Comparison of ENCODE assay signal across 1 cellular context in genomic region chr5:132064738-132065331, GRCh38.
TF ChIP-seq lines count a peak whose summit lies in the region.

No MANE protein-coding gene starts in this region.

TF ChIP-seq in GM23338, 12 proteins besides CTCF, POLR2A, EP300 and RAD21 (continued from another document):
- TF ChIP-seq, protein P1, sequence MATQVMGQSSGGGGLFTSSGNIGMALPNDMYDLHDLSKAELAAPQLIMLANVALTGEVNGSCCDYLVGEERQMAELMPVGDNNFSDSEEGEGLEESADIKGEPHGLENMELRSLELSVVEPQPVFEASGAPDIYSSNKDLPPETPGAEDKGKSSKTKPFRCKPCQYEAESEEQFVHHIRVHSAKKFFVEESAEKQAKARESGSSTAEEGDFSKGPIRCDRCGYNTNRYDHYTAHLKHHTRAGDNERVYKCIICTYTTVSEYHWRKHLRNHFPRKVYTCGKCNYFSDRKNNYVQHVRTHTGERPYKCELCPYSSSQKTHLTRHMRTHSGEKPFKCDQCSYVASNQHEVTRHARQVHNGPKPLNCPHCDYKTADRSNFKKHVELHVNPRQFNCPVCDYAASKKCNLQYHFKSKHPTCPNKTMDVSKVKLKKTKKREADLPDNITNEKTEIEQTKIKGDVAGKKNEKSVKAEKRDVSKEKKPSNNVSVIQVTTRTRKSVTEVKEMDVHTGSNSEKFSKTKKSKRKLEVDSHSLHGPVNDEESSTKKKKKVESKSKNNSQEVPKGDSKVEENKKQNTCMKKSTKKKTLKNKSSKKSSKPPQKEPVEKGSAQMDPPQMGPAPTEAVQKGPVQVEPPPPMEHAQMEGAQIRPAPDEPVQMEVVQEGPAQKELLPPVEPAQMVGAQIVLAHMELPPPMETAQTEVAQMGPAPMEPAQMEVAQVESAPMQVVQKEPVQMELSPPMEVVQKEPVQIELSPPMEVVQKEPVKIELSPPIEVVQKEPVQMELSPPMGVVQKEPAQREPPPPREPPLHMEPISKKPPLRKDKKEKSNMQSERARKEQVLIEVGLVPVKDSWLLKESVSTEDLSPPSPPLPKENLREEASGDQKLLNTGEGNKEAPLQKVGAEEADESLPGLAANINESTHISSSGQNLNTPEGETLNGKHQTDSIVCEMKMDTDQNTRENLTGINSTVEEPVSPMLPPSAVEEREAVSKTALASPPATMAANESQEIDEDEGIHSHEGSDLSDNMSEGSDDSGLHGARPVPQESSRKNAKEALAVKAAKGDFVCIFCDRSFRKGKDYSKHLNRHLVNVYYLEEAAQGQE (IDR thresholded peaks at IDR 0.05; ENCODE audit: unreplicated experiment), result no peak
- TF ChIP-seq EZH2phosphoT487 (IDR thresholded peaks at IDR 0.05; ENCODE audit: unreplicated experiment), result no peak
